In the genomic region with DNA sequence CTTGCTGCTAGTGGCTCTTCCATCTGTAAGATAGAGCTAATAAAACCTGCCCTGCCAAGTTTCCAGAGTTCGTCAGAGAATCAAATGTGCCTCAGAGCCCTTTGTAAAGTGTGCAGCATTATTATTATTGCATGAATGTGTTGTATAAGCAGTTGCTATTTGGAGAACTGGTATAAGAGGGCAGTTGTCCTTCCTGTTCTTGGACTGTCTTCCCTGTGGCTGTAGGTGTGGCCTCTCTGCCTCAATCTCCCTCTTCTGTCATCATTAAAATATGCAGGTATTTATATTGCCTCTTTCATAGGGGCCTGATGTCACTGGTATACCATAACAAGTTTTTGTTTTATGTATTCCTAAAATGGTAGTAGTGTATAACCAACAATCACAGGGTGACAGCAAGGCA, we compare ENCODE assay signal across 11 cellular contexts. TPM values are rescaled to one million over a fixed set of nuclear protein-coding genes. Genes with fewer than 3 reads are reported as not detected.
DNase-seq lines count a peak whose midpoint lies in the region; ATAC-seq, FAIRE-seq and TF ChIP-seq lines count a peak whose summit lies in the region.
"Had no signal": no experiment of that assay in that cellular context is flagged by ENCODE, and none has a peak within 500 bp of the region (broad histone marks: within the 10 kb centered on the region; RNA-seq: fewer than 3 reads in every experiment).

No MANE protein-coding gene starts in this region.

- H3K9me3 Mint-ChIP-seq in activated T-helper 17 cell treated with anti-CD3 and anti-CD28 coated beads, Interleukin-2, amount 50 U/mL, for 72 hours: no peaks in the 10 kb centered on the region

- TF ChIP-seq POLR2A in GM12891 (IDR thresholded peaks at IDR 0.05; ENCODE audit: low read depth, low read length): no peak

- H3K4me1 Mint-ChIP-seq in activated T-helper 17 cell treated with anti-CD3 and anti-CD28 coated beads, Interleukin-2, amount 50 U/mL, for 72 hours: peaks cover 34% of the 10 kb centered on the region

- H3K4me1 ChIP-seq in BLaER1 (peaks cover 41% of the 10 kb centered on the region), mucosa of rectum (ENCODE audit: control insufficient read depth in 2 of 2, insufficient read depth in 2 of 2, low read length in 2 of 2) (peaks cover 26 to 64% of the 10 kb centered on the region in 2 donors)

- H3K9ac ChIP-seq in BLaER1: no peak overlapping the region
- peak overlapping the region in 1 of 2 donors; percentile 56 for H3K9ac ChIP-seq in mucosa of rectum (ENCODE audit: low read depth in 1 of 2, low read length in 2 of 2)

- no peaks in the 10 kb centered on the region for H3K27me3 Mint-ChIP-seq in activated T-helper 17 cell treated with anti-CD3 and anti-CD28 coated beads, Interleukin-2, amount 50 U/mL, for 72 hours

- H3K36me3 ChIP-seq in BLaER1 (no peaks in the 10 kb centered on the region), mucosa of rectum (ENCODE audit: control insufficient read depth in 2 of 2, insufficient read depth in 2 of 2, low read length in 2 of 2) (no peaks in the 10 kb centered on the region)

- FAIRE-seq in GM12891 (lab: Jason Lieb, UNC) (peak; percentile 26), HTR-8/SVneo (lab: Jason Lieb, UNC) (no peak)

- H3K4me2 ChIP-seq in BLaER1: 0 out of 2 replicates have a peak overlapping the region, but pooled peaks have one; percentile 70

- H3K27ac Mint-ChIP-seq in activated T-helper 17 cell treated with anti-CD3 and anti-CD28 coated beads, Interleukin-2, amount 50 U/mL, for 72 hours: peak overlapping the region; percentile 97

- H4K20me1 ChIP-seq in BLaER1: peaks cover 48% of the 10 kb centered on the region

- H3K27me3 ChIP-seq in BLaER1 (no peaks in the 10 kb centered on the region), mucosa of rectum (ENCODE audit: control insufficient read depth in 2 of 2, insufficient read depth in 2 of 2, low read length in 2 of 2) (no peaks in the 10 kb centered on the region)

- H3K4me3 Mint-ChIP-seq in activated T-helper 17 cell treated with anti-CD3 and anti-CD28 coated beads, Interleukin-2, amount 50 U/mL, for 72 hours: peak overlapping the region; percentile 87

- peaks cover 13% of the 10 kb centered on the region for H3K36me3 Mint-ChIP-seq in activated T-helper 17 cell treated with anti-CD3 and anti-CD28 coated beads, Interleukin-2, amount 50 U/mL, for 72 hours (ENCODE audit: low read depth)

- H3K27ac ChIP-seq in BLaER1 (no peak overlapping the region), mucosa of rectum (ENCODE audit: low read depth in 2 of 2, low read length in 2 of 2) (peak overlapping the region; percentile 87 to 93)

- no peak for DNase-seq in GM12891 (ENCODE audit: insufficient read length, low spot score)
- DNase-seq in NCI-H146 (lab: John Stamatoyannopoulos, UW): no peak
- DNase-seq in iPS-NIHi11 (ENCODE audit: low spot score): no peak
- no peak for DNase-seq in AG08396 (ENCODE audit: low spot score)
- DNase-seq in HTR-8/SVneo (ENCODE audit: insufficient read length, low spot score): no peak
- DNase-seq: Caco-2, midbrain had no signal

- no peak overlapping the region for H3K4me3 ChIP-seq in BLaER1
- peak overlapping the region in 1 of 2 donors; percentile 70 for H3K4me3 ChIP-seq in mucosa of rectum (ENCODE audit: low read length in 2 of 2)

- H3K9me3 ChIP-seq in BLaER1: no peaks in the 10 kb centered on the region
- no peaks in the 10 kb centered on the region for H3K9me3 ChIP-seq in mucosa of rectum (ENCODE audit: control insufficient read depth in 2 of 2, low read length in 2 of 2)
- H3K9me3 ChIP-seq: Caco-2 had no signal

- no peak for ATAC-seq in activated T-helper 17 cell treated with anti-CD3 and anti-CD28 coated beads, Interleukin-2, amount 50 U/mL, for 72 hours (replicated peaks)
- ATAC-seq: Right ventricle myocardium inferior had no signal

TF ChIP-seq in GM12891, 5 proteins besides CTCF, POLR2A, EP300 and RAD21:
- TF ChIP-seq PAX5 (IDR thresholded peaks at IDR 0.05; ENCODE audit: insufficient read depth, low read length, severe bottlenecking): no peak
- TF ChIP-seq TAF1 (IDR thresholded peaks at IDR 0.05; ENCODE audit: low read depth, low read length): no peak
- no peak for TF ChIP-seq POLR2AphosphoS5 (IDR thresholded peaks at IDR 0.05; ENCODE audit: low read depth, low read length)
- no peak for TF ChIP-seq POU2F2 (IDR thresholded peaks at IDR 0.05; ENCODE audit: low read depth, low read length)
- TF ChIP-seq SPI1 (IDR thresholded peaks at IDR 0.05; ENCODE audit: low read depth, low read length): no peak

RNA-seq across cellular contexts. Expression of a gene that starts 3.8 kb away (rescaled TPM):
- 2.5 TPM for polyA plus RNA-seq in GM12891 (2012; ENCODE audit: low read depth, missing spikeins)
- 10 to 100 TPM; 17.1 to 21.4 TPM for total RNA-seq in activated T-helper 17 cell treated with anti-CD3 and anti-CD28 coated beads, Interleukin-2, amount 50 U/mL, for 72 hours
